Comparison of ENCODE assay signal across 20 cellular contexts in the genomic region with DNA sequence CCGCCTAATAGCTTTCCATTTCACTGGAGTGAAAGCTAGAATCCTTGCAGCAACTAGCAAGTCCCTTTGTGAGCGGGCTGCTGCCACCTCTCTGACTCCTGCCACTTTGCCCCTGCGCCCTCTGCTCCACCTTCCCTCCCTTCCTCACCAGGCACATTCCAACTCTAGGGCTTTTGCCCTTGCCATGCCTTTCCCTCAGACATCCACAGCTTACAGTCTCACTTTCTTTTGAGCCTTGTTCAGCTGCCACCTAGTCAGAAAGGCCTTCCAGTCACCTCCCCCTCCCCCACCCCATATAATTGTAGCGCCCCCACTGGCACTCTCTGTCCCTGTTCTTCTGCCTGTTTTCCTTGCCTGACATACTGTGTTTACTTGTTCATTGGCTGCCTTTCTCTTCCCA. TPM values are rescaled to one million over a fixed set of nuclear protein-coding genes. Genes with fewer than 3 reads are reported as not detected.
DNase-seq lines count a peak whose midpoint lies in the region; ATAC-seq and TF ChIP-seq lines count a peak whose summit lies in the region.
"Had no signal": no experiment of that assay in that cellular context is flagged by ENCODE, and none has a peak within 500 bp of the region (broad histone marks: within the 10 kb centered on the region; RNA-seq: fewer than 3 reads in every experiment).

No MANE protein-coding gene starts in this region.

- H3K36me3 Mint-ChIP-seq in Caco-2 (ENCODE audit: insufficient read depth, unreplicated experiment): peaks cover 8% of the 10 kb centered on the region
- H3K36me3 Mint-ChIP-seq: mesothelial cell of epicardium had no signal

- H3K27ac Mint-ChIP-seq in Caco-2 (ENCODE audit: unreplicated experiment): peak overlapping the region; percentile 43
- H3K27ac Mint-ChIP-seq: activated T-helper 2 cell treated with anti-CD3 and anti-CD28 coated beads, Interferon-gamma antibody, Interleukin-2, Interleukin-4, amounts not matched to agents 10 μg/mL and 5 μg/mL and 100 μg/mL, durations not matched to agents 14 hours and 24 hours and 36 hours; mesothelial cell of epicardium had no signal

- no peak overlapping the region for H3K23ac ChIP-seq in mesendoderm (ENCODE audit: low read length)

- no peak overlapping the region for H2BK5ac ChIP-seq in mesendoderm (ENCODE audit: low read length)

- H3K79me2 ChIP-seq in Karpas-422 (ENCODE audit: low read length) (no peaks in the 10 kb centered on the region), mesendoderm (ENCODE audit: control insufficient read depth, insufficient read depth, low read length) (no peaks in the 10 kb centered on the region)

- H3K27ac ChIP-seq in Karpas-422 (ENCODE audit: low read length): no peak overlapping the region
- H3K27ac ChIP-seq in mesendoderm (ENCODE audit: low read depth, low read length): no peak overlapping the region
- H3K27ac ChIP-seq: PC-9 had no signal

- H2AFZ ChIP-seq in Karpas-422 (ENCODE audit: low read length): no peak overlapping the region
- H2AFZ ChIP-seq: PC-9 had no signal

- no peak overlapping the region for H4K5ac ChIP-seq in mesendoderm (ENCODE audit: low read length)

- H3K27me3 ChIP-seq in Caco-2 (replicated peaks; ENCODE audit: control insufficient read depth, insufficient read depth, low read length): no peaks in the 10 kb centered on the region
- H3K27me3 ChIP-seq in Karpas-422 (ENCODE audit: low read length): no peaks in the 10 kb centered on the region
- H3K27me3 ChIP-seq in mesendoderm (ENCODE audit: insufficient read depth, low read length, poor library complexity): no peaks in the 10 kb centered on the region

- intact Hi-C loops in Caco-2 (cut with micrococcal nuclease; ENCODE audit: unreplicated experiment): no loop called here

- H3K56ac ChIP-seq in mesendoderm (ENCODE audit: low read length): peak overlapping the region; percentile 28

- WGBS in mesendoderm (ENCODE audit: extremely low coverage, insufficient coverage, low lambda C conversion rate): no CpG with 5 or more reads among the region's 4 CpGs

- no TSS peak for BruUV-seq in Caco-2 (replicated peaks; lab: Mats Ljungman, UMichigan)

- no peak overlapping the region for H3K4ac ChIP-seq in mesendoderm (ENCODE audit: low read depth, low read length)

- POLR2A ChIA-PET in Caco-2 (lab: Charles Lee) (no interaction called here), GM10248 (lab: Yijun Ruan, JAX) (no interaction called here)

- no peak overlapping the region for H2BK120ac ChIP-seq in mesendoderm (ENCODE audit: low read depth, low read length)

- peaks cover 14% of the 10 kb centered on the region for H3K4me1 Mint-ChIP-seq in Caco-2 (ENCODE audit: low read depth, unreplicated experiment)
- H3K4me1 Mint-ChIP-seq: CD8-positive, alpha-beta memory T cell; mesothelial cell of epicardium had no signal

- no peaks in the 10 kb centered on the region for H3K27me3 Mint-ChIP-seq in Caco-2 (ENCODE audit: insufficient read depth, unreplicated experiment)

- H3K4me3 ChIP-seq in Caco-2 (ENCODE audit: low read depth, low read length) (no peak overlapping the region), Karpas-422 (ENCODE audit: low read length) (no peak overlapping the region), epithelial cell of proximal tubule (ENCODE audit: low read depth, low read length) (no peak overlapping the region), mesendoderm (ENCODE audit: low read length) (no peak overlapping the region)
- H3K4me3 ChIP-seq: PC-9 had no signal

- H3K79me1 ChIP-seq in mesendoderm (ENCODE audit: low read length): no peaks in the 10 kb centered on the region

- no peak for ATAC-seq in GM18517 (IDR thresholded peaks at IDR 0.05; ENCODE audit: unreplicated experiment)
- ATAC-seq: activated CD4-positive, CD25-positive, alpha-beta regulatory T cell treated with anti-CD3 and anti-CD28 coated beads, Interleukin-2, amount 50 U/mL, for 24 hours had no signal

- TF ChIP-seq CTCF in Caco-2 (IDR thresholded peaks at IDR 0.05; ENCODE audit: insufficient read depth in 1 of 2, low read depth in 1 of 2, low read length in 1 of 2, severe bottlenecking in 1 of 2, unreplicated experiment in 1 of 2) (no peak), epithelial cell of proximal tubule (conservative IDR thresholded peaks at IDR 0.05; ENCODE audit: low read depth, low read length) (peak; percentile 29), GM10248 (IDR thresholded peaks at IDR 0.05; ENCODE audit: control extremely low read depth, extremely low read depth, low read depth, missing control alignments) (no peak)

- no peak overlapping the region for H2BK15ac ChIP-seq in mesendoderm (replicated peaks; ENCODE audit: low read depth)

- DNase-seq in Caco-2 (no peak), Karpas-422 (peak; percentile 47), epithelial cell of proximal tubule (ENCODE audit: low read depth) (no peak), mesendoderm (peak; percentile 72), NCI-H128 (lab: John Stamatoyannopoulos, UW; ENCODE audit: unreplicated experiment) (no peak), nucleus accumbens (lab: John Stamatoyannopoulos, UW) (no peak), GM10248 (ENCODE audit: extremely low spot score) (no peak)
- DNase-seq: CD8-positive, alpha-beta memory T cell; cerebellar nuclear complex; effector CD8-positive, alpha-beta T cell; NCI-H1048; NCI-H2081 treated with DMSO at 0.1 percent for 48 hours; NCI-H526 treated with DMSO at 0.1 percent for 48 hours; PC-9; stimulated activated naive CD4-positive, alpha-beta T cell; T-helper 9 cell had no signal

- H2AK5ac ChIP-seq in mesendoderm (ENCODE audit: low read length): no peak overlapping the region

- H3K18ac ChIP-seq in mesendoderm (ENCODE audit: low read length): no peak overlapping the region

- no peaks in the 10 kb centered on the region for H3K9me3 Mint-ChIP-seq in Caco-2 (ENCODE audit: unreplicated experiment)
- H3K9me3 Mint-ChIP-seq: activated T-helper 2 cell treated with anti-CD3 and anti-CD28 coated beads, Interferon-gamma antibody, Interleukin-2, Interleukin-4, amounts not matched to agents 10 μg/mL and 5 μg/mL and 100 μg/mL, durations not matched to agents 14 hours and 24 hours and 36 hours; CD8-positive, alpha-beta memory T cell; mesothelial cell of epicardium had no signal

- H3K9me3 ChIP-seq in Caco-2 (no peaks in the 10 kb centered on the region), Karpas-422 (ENCODE audit: low read length) (no peaks in the 10 kb centered on the region)

- no peak overlapping the region for H4K8ac ChIP-seq in mesendoderm (ENCODE audit: low read depth, low read length)

- peaks cover 11% of the 10 kb centered on the region for H3K4me1 ChIP-seq in Caco-2
- no peaks in the 10 kb centered on the region for H3K4me1 ChIP-seq in Karpas-422 (ENCODE audit: low read length)
- H3K4me1 ChIP-seq in mesendoderm (ENCODE audit: control insufficient read depth, low read depth, low read length): peaks cover 3% of the 10 kb centered on the region

- 0 out of 2 replicates have a peak, but pooled peaks cover 4% of the 10 kb centered on the region for H4K20me1 ChIP-seq in Karpas-422 (ENCODE audit: insufficient read depth, low read depth, low read length)

- CTCF ChIA-PET in Caco-2 (lab: Charles Lee): interaction anchor here (0.6 to 1.5 kb wide), 2 partner anchors 10 kb away, joined by 3 to 4 read pairs; no protein-coding TSS in a partner anchor
- CTCF ChIA-PET in GM10248 (lab: Yijun Ruan, JAX): interaction anchor here (0.7 to 3.8 kb wide), 10 partner anchors 8 to 419 kb away, joined by 3 to 15 read pairs (median 4); no protein-coding TSS in a partner anchor

- no peaks in the 10 kb centered on the region for H3K36me3 ChIP-seq in Caco-2 (ENCODE audit: control insufficient read depth, insufficient read depth, low read length)
- no peaks in the 10 kb centered on the region for H3K36me3 ChIP-seq in Karpas-422 (ENCODE audit: insufficient read depth, low read length)
- no peaks in the 10 kb centered on the region for H3K36me3 ChIP-seq in mesendoderm (ENCODE audit: control insufficient read depth, insufficient read depth, low read length)

- no peak overlapping the region for H3K9ac ChIP-seq in Karpas-422 (ENCODE audit: low read length)
- H3K9ac ChIP-seq in mesendoderm (ENCODE audit: low read length): no peak overlapping the region

- H3K9me2 ChIP-seq in Karpas-422 (replicated peaks; ENCODE audit: insufficient read depth, low read length): no peaks in the 10 kb centered on the region

- H3K4me2 ChIP-seq in Karpas-422 (ENCODE audit: low read depth, low read length, poor library complexity, severe bottlenecking) (no peak overlapping the region), mesendoderm (ENCODE audit: low read length) (no peak overlapping the region)
- H3K4me2 ChIP-seq: PC-9 had no signal

- H3K4me3 Mint-ChIP-seq in Caco-2 (ENCODE audit: unreplicated experiment): no peak overlapping the region
- H3K4me3 Mint-ChIP-seq: CD8-positive, alpha-beta memory T cell; mesothelial cell of epicardium had no signal

RNA-seq across cellular contexts. Expression of gene CYSTM1, which starts 31.0 kb away (rescaled TPM):
- total RNA-seq in Caco-2 (2022) (93.5 and 102 TPM in 2 replicates), epithelial cell of proximal tubule (57.4 and 161 TPM in 2 replicates)
- total RNA-seq in Karpas-422 (2014; rRNA removed; shearing (Covaris generic); ENCODE audit: low replicate concordance): 17.8 and 28.5 TPM in 2 replicates
- polyA plus RNA-seq in mesendoderm (2013, experiment 1 of 2): 21.9 TPM
- polyA plus RNA-seq in mesendoderm (2013, experiment 2 of 2): 20.3 TPM

Comparison
In these comparisons a context has a peak if more than half of its experiments do, and no peak if none do; other contexts are left out.
1. DNase-seq: peak in Karpas-422 (single experiment) and mesendoderm (single experiment); none in Caco-2 (0 of 2), epithelial cell of proximal tubule (single experiment), NCI-H128 (single experiment), nucleus accumbens (0 of 56) and GM10248 (single experiment).